Comparison of ENCODE assay signal across 8 cellular contexts in the genomic region with DNA sequence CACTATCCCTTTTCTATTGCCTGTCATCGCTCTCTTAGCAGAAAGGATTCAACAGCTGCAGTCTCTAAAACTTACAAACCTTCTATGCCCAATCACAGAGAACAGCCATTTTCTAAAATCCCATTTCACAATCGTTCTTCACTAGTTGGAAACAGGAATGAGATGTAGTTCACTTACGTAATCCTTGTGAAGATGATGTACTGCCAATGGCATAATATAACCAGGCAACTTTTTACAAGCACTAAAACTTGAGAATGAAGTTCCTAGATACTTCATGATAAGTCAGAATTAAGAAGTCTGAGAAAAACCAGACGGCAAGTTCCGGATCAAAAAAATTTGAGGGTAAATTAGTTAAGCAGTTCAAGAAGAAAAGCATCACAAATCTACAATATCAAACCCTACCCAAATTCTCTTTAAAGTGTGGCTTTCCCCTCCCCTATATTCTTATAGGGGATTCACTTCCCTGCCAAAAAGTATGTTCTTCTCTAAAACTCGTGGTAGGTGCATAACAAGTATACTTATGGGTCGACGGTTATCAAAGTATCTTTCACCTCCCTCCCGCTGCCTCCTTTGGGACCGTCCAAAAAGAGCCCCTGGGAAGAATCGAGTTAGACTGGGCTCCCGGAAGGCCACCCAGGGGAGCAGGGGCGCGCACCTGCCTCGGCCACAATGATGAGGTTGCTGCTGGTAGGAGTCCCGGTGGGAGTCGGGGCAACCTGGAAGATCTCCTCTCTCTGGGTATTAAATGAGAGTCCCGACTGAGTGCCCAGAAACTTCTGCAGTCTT. TPM values are rescaled to one million over a fixed set of nuclear protein-coding genes. Genes with fewer than 3 reads are reported as not detected.
DNase-seq lines count a peak whose midpoint lies in the region; ATAC-seq and TF ChIP-seq lines count a peak whose summit lies in the region.

No MANE protein-coding gene starts in this region.

- peak overlapping the region; percentile 63 for H3K4me3 ChIP-seq in hepatocyte
- peak overlapping the region; percentile 70 to 99 (median 91) for H3K4me3 ChIP-seq in skin epidermis

- no peaks in the 10 kb centered on the region for H3K27me3 ChIP-seq in hepatocyte

- no peaks in the 10 kb centered on the region for H3K9me2 ChIP-seq in hepatocyte (replicated peaks; ENCODE audit: insufficient read depth)

- peak overlapping the region; percentile 87 for H3K4me3 Mint-ChIP-seq in activated T-helper 17 cell treated with anti-CD3 and anti-CD28 coated beads, Interleukin-2, amount 50 U/mL, for 72 hours

- no peaks in the 10 kb centered on the region for H3K36me3 ChIP-seq in hepatocyte (replicated peaks; ENCODE audit: insufficient read depth, low read depth)

- peaks cover 53% of the 10 kb centered on the region for H3K79me2 ChIP-seq in hepatocyte

- no peaks in the 10 kb centered on the region for H3K27me3 Mint-ChIP-seq in activated T-helper 17 cell treated with anti-CD3 and anti-CD28 coated beads, Interleukin-2, amount 50 U/mL, for 72 hours

- WGBS in hepatocyte (ENCODE audit: low lambda C conversion rate, missing lambda C conversion rate), result 17% methylated on average over 18 of the region's 18 CpGs

- peaks cover 23% of the 10 kb centered on the region for H3K4me1 Mint-ChIP-seq in activated T-helper 17 cell treated with anti-CD3 and anti-CD28 coated beads, Interleukin-2, amount 50 U/mL, for 72 hours

- ATAC-seq in GM21390 (IDR thresholded peaks at IDR 0.05; ENCODE audit: unreplicated experiment), result peak; percentile 14
- peak; percentile 2 for ATAC-seq in activated T-helper 17 cell treated with anti-CD3 and anti-CD28 coated beads, Interleukin-2, amount 50 U/mL, for 72 hours (replicated peaks)

- no peaks in the 10 kb centered on the region for H4K20me1 ChIP-seq in hepatocyte (ENCODE audit: insufficient read depth, poor library complexity, severe bottlenecking)

- no peaks in the 10 kb centered on the region for H3K9me3 ChIP-seq in hepatocyte (ENCODE audit: low read depth)

- peaks cover 14% of the 10 kb centered on the region for H3K4me1 ChIP-seq in hepatocyte (ENCODE audit: insufficient read depth)

- H3K4me2 ChIP-seq in hepatocyte, result peak overlapping the region; percentile 85

- H3K36me3 Mint-ChIP-seq in activated T-helper 17 cell treated with anti-CD3 and anti-CD28 coated beads, Interleukin-2, amount 50 U/mL, for 72 hours (ENCODE audit: low read depth), result peaks cover 33% of the 10 kb centered on the region

- DNase-seq in EL, result peak; percentile 37
- peak; percentile 24 for DNase-seq in HT-29 (ENCODE audit: low spot score)
- peak; percentile 11 for DNase-seq in hepatocyte (ENCODE audit: low spot score)
- no peak for DNase-seq in SW480 (ENCODE audit: low spot score)
- no peak for DNase-seq in GOT3 (lab: John Stamatoyannopoulos, UW)

- no peaks in the 10 kb centered on the region for H3K9me3 Mint-ChIP-seq in activated T-helper 17 cell treated with anti-CD3 and anti-CD28 coated beads, Interleukin-2, amount 50 U/mL, for 72 hours

- H2AFZ ChIP-seq in hepatocyte, result peak overlapping the region; percentile 71

- peak overlapping the region; percentile 81 for H3K27ac ChIP-seq in hepatocyte
- peak overlapping the region in 19 of 21 experiments; percentile 48 to 87 (median 78) for H3K27ac ChIP-seq in skin epidermis

- TF ChIP-seq CTCF in hepatocyte (IDR thresholded peaks at IDR 0.05; ENCODE audit: poor library complexity), result no peak

- H3K27ac Mint-ChIP-seq in activated T-helper 17 cell treated with anti-CD3 and anti-CD28 coated beads, Interleukin-2, amount 50 U/mL, for 72 hours, result peak overlapping the region; percentile 88

RNA-seq across cellular contexts. Expression of a gene that starts 0.7 kb away (rescaled TPM):
- 5.9 and 7.3 TPM in 2 replicates for total RNA-seq in HT-29 (2014; rRNA removed; shearing (Covaris generic))
- total RNA-seq in activated T-helper 17 cell treated with anti-CD3 and anti-CD28 coated beads, Interleukin-2, amount 50 U/mL, for 72 hours, result 10 to 100 TPM; 13.4 to 16.6 TPM
- total RNA-seq in hepatocyte, result 29.7 and 32.6 TPM in 2 replicates
- polyA plus RNA-seq in hepatocyte, result 7.3 and 8.0 TPM in 2 replicates

RNA-seq across cellular contexts. Expression of a gene that starts 55.8 kb away (rescaled TPM):
- 2.5 and 4.7 TPM in 2 replicates for total RNA-seq in HT-29 (2014; rRNA removed; shearing (Covaris generic))
- total RNA-seq in activated T-helper 17 cell treated with anti-CD3 and anti-CD28 coated beads, Interleukin-2, amount 50 U/mL, for 72 hours, result 10 to 100 TPM in 1 of 2 donors, 1 to 10 TPM in 1; 6.0 to 14.3 TPM
- 4.9 and 7.3 TPM in 2 replicates for total RNA-seq in hepatocyte
- 5.6 and 8.7 TPM in 2 replicates for polyA plus RNA-seq in hepatocyte

RNA-seq across cellular contexts. Expression of a gene that starts 56.1 kb away (rescaled TPM):
- 27.0 and 29.7 TPM in 2 replicates for total RNA-seq in HT-29 (2014; rRNA removed; shearing (Covaris generic))
- 10 to 100 TPM; 24.0 to 37.0 TPM for total RNA-seq in activated T-helper 17 cell treated with anti-CD3 and anti-CD28 coated beads, Interleukin-2, amount 50 U/mL, for 72 hours
- total RNA-seq in hepatocyte, result 80.7 and 89.6 TPM in 2 replicates
- 39.2 and 43.3 TPM in 2 replicates for polyA plus RNA-seq in hepatocyte

Comparison
In these comparisons a context has a peak if more than half of its experiments do, and no peak if none do; other contexts are left out.
1. DNase-seq: peak in EL (single experiment), HT-29 (single experiment) and hepatocyte (single experiment); none in SW480 (single experiment) and GOT3 (single experiment).